In genomic region chr17:49397586-49397985, GRCh38 we compare ENCODE assay signal across 24 cellular contexts. TPM values are rescaled to one million over a fixed set of nuclear protein-coding genes. Genes with fewer than 3 reads are reported as not detected.
A peak's percentile ranks its signal among the peaks of the same experiment; 100 is the strongest.
DNase-seq lines count a peak whose midpoint lies in the region; ATAC-seq, FAIRE-seq and TF ChIP-seq lines count a peak whose summit lies in the region.
"Had no signal": no experiment of that assay in that cellular context is flagged by ENCODE, and none has a peak within 500 bp of the region (broad histone marks: within the 10 kb centered on the region; RNA-seq: fewer than 3 reads in every experiment).

No MANE protein-coding gene starts in this region.

- H3K23me2 ChIP-seq in H1 (ENCODE audit: low read depth, low read length) = no peaks in the 10 kb centered on the region

- TF ChIP-seq EP300 in HepG2 (IDR thresholded peaks at IDR 0.05; ENCODE audit: low read depth in 2 of 2, low read length in 2 of 2) (no peak), HepG2 (CRISPR knock-in tag; IDR thresholded peaks at IDR 0.05; ENCODE audit: borderline replicate concordance) (no peak), H1 (IDR thresholded peaks at IDR 0.05; ENCODE audit: borderline replicate concordance in 1 of 2, low read depth in 2 of 2, low read length in 2 of 2) (no peak)

- no peak overlapping the region for H2BK5ac ChIP-seq in H1 (ENCODE audit: low read depth, low read length)

- in situ Hi-C loops in HepG2 (cut with HindIII; ENCODE audit: extremely low pct_ligation_motif_present, low pct_unique_long_range_greater_than_20kb) = loop anchor here (5.0 kb wide), 1 partner anchor 80 kb away; no protein-coding TSS in a partner anchor

- TF ChIP-seq POLR2A in HepG2 (IDR thresholded peaks at IDR 0.05; ENCODE audit: insufficient read depth in 1 of 2, low read depth in 2 of 2, low read length in 2 of 2) (no peak), right lobe of liver (IDR thresholded peaks at IDR 0.05) (no peak), H1 (IDR thresholded peaks at IDR 0.05; ENCODE audit: control extremely low read depth in 1 of 2, low read depth in 2 of 2, low read length in 2 of 2) (no peak)

- no peak for FAIRE-seq in HepG2 (lab: Jason Lieb, UNC)
- no peak for FAIRE-seq in H1 (lab: Jason Lieb, UNC)
- FAIRE-seq: A204.1, GM12878, HTR-8/SVneo had no signal

- H2AK5ac ChIP-seq in H1 (ENCODE audit: low read depth, low read length) = no peak overlapping the region

- H3K79me2 ChIP-seq in HepG2 (ENCODE audit: insufficient read depth, low read length) = no peaks in the 10 kb centered on the region
- no peaks in the 10 kb centered on the region for H3K79me2 ChIP-seq in H1 (ENCODE audit: control insufficient read depth in 1 of 2, insufficient read depth in 2 of 2, low read length in 2 of 2)

- no peak overlapping the region for H2BK120ac ChIP-seq in H1 (replicated peaks; ENCODE audit: low read depth, low read length)

- H2BK12ac ChIP-seq in H1 (ENCODE audit: low read depth, low read length) = no peak overlapping the region

- no peaks in the 10 kb centered on the region for H3K9me3 ChIP-seq in HepG2 (ENCODE audit: low read length)
- H3K9me3 ChIP-seq in right lobe of liver = no peaks in the 10 kb centered on the region
- H3K9me3 ChIP-seq in SK-N-MC (ENCODE audit: low read depth, low read length) = no peaks in the 10 kb centered on the region
- H3K9me3 ChIP-seq in H1 (ENCODE audit: insufficient read depth in 2 of 2, low read depth in 1 of 2, low read length in 1 of 2) = no peaks in the 10 kb centered on the region

- H3K23ac ChIP-seq in H1 (ENCODE audit: insufficient read length) = no peak overlapping the region

- no peak overlapping the region for H3K56ac ChIP-seq in H1 (replicated peaks; ENCODE audit: insufficient read length, low read depth, low read length)

- no peak overlapping the region for H2AFZ ChIP-seq in HepG2 (ENCODE audit: low read length)
- 0 out of 2 replicates have a peak overlapping the region, but pooled peaks have one; percentile 6 for H2AFZ ChIP-seq in H1 (ENCODE audit: low read length)
- H2AFZ ChIP-seq: GM23338 had no signal

- BruUV-seq in HepG2 (replicated peaks; lab: Mats Ljungman, UMichigan) = no TSS peak

- H3K4me3 ChIP-seq in HepG2 (replicated peaks in 1 of 3; ENCODE audit: insufficient read depth in 1 of 3, low read depth in 2 of 3, low read length in 3 of 3) (no peak overlapping the region), right lobe of liver (no peak overlapping the region), SK-N-MC (no peak overlapping the region), H1 (ENCODE audit: extremely low read depth in 1 of 4, insufficient read depth in 2 of 4, low read depth in 3 of 4, low read length in 4 of 4) (no peak overlapping the region)
- H3K4me3 ChIP-seq: GM12878, GM23338 had no signal

- no peaks in the 10 kb centered on the region for H3K79me1 ChIP-seq in H1 (ENCODE audit: low read depth, low read length)

- CTCF ChIA-PET in HepG2 (lab: Yijun Ruan, JAX; ENCODE audit: low intra/inter-chr PET ratio, low total read pairs) = no interaction called here
- CTCF ChIA-PET in H1 (lab: Charles Lee; ENCODE audit: partially characterized antibody) = interaction anchor here (0.8 to 5.4 kb wide), 14 partner anchors 11 to 175 kb away, joined by 3 to 80 read pairs (median 3); no protein-coding TSS in a partner anchor

- no peak overlapping the region for H4K91ac ChIP-seq in H1 (replicated peaks; ENCODE audit: insufficient read length, low read length)

- H4K8ac ChIP-seq in H1 (ENCODE audit: extremely low read depth, insufficient read depth, low read length) = no peak overlapping the region

- TF ChIP-seq RAD21 in HepG2 (CRISPR knock-in tag; IDR thresholded peaks at IDR 0.05) (no peak), H1 (IDR thresholded peaks at IDR 0.05 in 1 of 2, conservative IDR thresholded peaks at IDR 0.05 in 1 of 2; ENCODE audit: low read depth in 2 of 2, low read length in 2 of 2) (no peak)

- H2BK15ac ChIP-seq in H1 (ENCODE audit: low read length) = no peak overlapping the region

- ATAC-seq in HepG2 (0 out of 3 replicates have a peak, but pooled peaks have one; percentile 8), right lobe of liver (no peak), GM18498 (IDR thresholded peaks at IDR 0.05; ENCODE audit: unreplicated experiment) (no peak), HG02798 (IDR thresholded peaks at IDR 0.05; ENCODE audit: poor library complexity, unreplicated experiment) (no peak), GM21390 (IDR thresholded peaks at IDR 0.05; ENCODE audit: unreplicated experiment) (no peak), GM18868 (IDR thresholded peaks at IDR 0.05; ENCODE audit: unreplicated experiment) (no peak)
- ATAC-seq: GM12878, GM23338, Panc1, SK-N-SH treated with all-trans-retinoic acid at 6 μM for 48 hours had no signal

- no peak overlapping the region for H3K4me2 ChIP-seq in HepG2 (ENCODE audit: low read depth, low read length)
- H3K4me2 ChIP-seq in H1 (ENCODE audit: insufficient read depth in 1 of 2, low read depth in 2 of 2, low read length in 2 of 2) = no peak overlapping the region
- H3K4me2 ChIP-seq: GM23338, KMS-11 had no signal

- H2BK20ac ChIP-seq in H1 (ENCODE audit: low read length) = no peak overlapping the region

- no peak overlapping the region for H3K4ac ChIP-seq in H1 (replicated peaks; ENCODE audit: insufficient read length, low read depth, low read length)

- DNase-seq in HepG2 (ENCODE audit: low spot score) (no peak), right lobe of liver (no peak), SK-N-MC (ENCODE audit: low read depth, low spot score) (no peak), H1 (ENCODE audit: low read depth in 1 of 2, low spot score in 2 of 2) (no peak)
- DNase-seq: DMS79 treated with DMSO at 0.1 percent for 48 hours, HCEC 1CT, IMR-90, NCI-H1092 treated with DMSO at 0.1 percent for 48 hours, NCI-H146, NCI-H2029, NCI-H2227 treated with DMSO at 0.1 percent for 48 hours, NCI-H510A, SIG-M5 had no signal

- no peak overlapping the region for H4K5ac ChIP-seq in H1 (ENCODE audit: insufficient read length, low read depth, low read length)

- H4K20me1 ChIP-seq in HepG2 (ENCODE audit: insufficient read depth, low read length) (no peaks in the 10 kb centered on the region), H1 (replicated peaks in 1 of 2; ENCODE audit: control insufficient read depth in 1 of 2, insufficient read depth in 2 of 2, low read length in 2 of 2) (no peaks in the 10 kb centered on the region)

- no peak overlapping the region for H3K9ac ChIP-seq in HepG2 (ENCODE audit: insufficient read depth, low read depth, low read length)
- no peak overlapping the region for H3K9ac ChIP-seq in SK-N-MC (ENCODE audit: insufficient read length)
- H3K9ac ChIP-seq in H1 (replicated peaks in 1 of 4; ENCODE audit: extremely low read depth in 1 of 4, low read depth in 3 of 4, low read length in 3 of 4) = no peak overlapping the region
- H3K9ac ChIP-seq: KMS-11 had no signal

- H3K27me3 ChIP-seq in HepG2 (ENCODE audit: control insufficient read depth in 1 of 2, insufficient read depth in 2 of 2, low read length in 2 of 2) (0 out of 5 replicates have a peak, but pooled peaks cover 0 to 4% of the 10 kb centered on the region in 2 experiments), right lobe of liver (no peaks in the 10 kb centered on the region), H1 (replicated peaks in 1 of 4; ENCODE audit: control insufficient read depth in 3 of 4, extremely low read depth in 1 of 4, insufficient read depth in 3 of 4, low read length in 3 of 4) (no peaks in the 10 kb centered on the region)

- TF ChIP-seq CTCF in HepG2 (CRISPR knock-in tag; IDR thresholded peaks at IDR 0.05) = no peak
- no peak for TF ChIP-seq CTCF in right lobe of liver (IDR thresholded peaks at IDR 0.05)
- no peak for TF ChIP-seq CTCF in H1 (IDR thresholded peaks at IDR 0.05; ENCODE audit: control extremely low read depth in 1 of 3, insufficient read depth in 1 of 3, low read depth in 1 of 3, low read length in 3 of 3)

- H3K14ac ChIP-seq in H1 (ENCODE audit: insufficient read length) = no peak overlapping the region

- intact Hi-C loops in HepG2 (cut with micrococcal nuclease; ENCODE audit: unreplicated experiment) (no loop called here), right lobe of liver (cut with DNase I) (loop anchor here in 1 of 2 donors (5.0 kb wide), 1 partner anchor 85 kb away; no protein-coding TSS in a partner anchor)

- peaks cover 15% of the 10 kb centered on the region for H3K4me1 ChIP-seq in HepG2 (ENCODE audit: insufficient read depth, low read length)
- H3K4me1 ChIP-seq in right lobe of liver = peaks cover 0 to 4% (median 0%) of the 10 kb centered on the region in 4 donors
- no peaks in the 10 kb centered on the region for H3K4me1 ChIP-seq in H1 (replicated peaks in 1 of 4; ENCODE audit: control insufficient read depth in 3 of 4, insufficient read depth in 4 of 4, low read length in 3 of 4)

- H3K18ac ChIP-seq in H1 (ENCODE audit: extremely low read depth, low read length) = no peak overlapping the region

- H3K27ac ChIP-seq in HepG2 (ENCODE audit: extremely low read length, insufficient read depth, low read length) = no peak overlapping the region
- H3K27ac ChIP-seq in right lobe of liver = no peak overlapping the region
- peak overlapping the region; percentile 38; the same call in 1 of the 2 replicates for H3K27ac ChIP-seq in SK-N-MC
- H3K27ac ChIP-seq in H1 (ENCODE audit: low read depth, low read length) = no peak overlapping the region
- H3K27ac ChIP-seq: KMS-11 had no signal

- H3K36me3 ChIP-seq in HepG2 (replicated peaks in 1 of 2; ENCODE audit: control insufficient read depth in 1 of 2, insufficient read depth in 2 of 2, low read length in 2 of 2) (peaks cover 0 to 1% of the 10 kb centered on the region in 2 experiments; a peak in 2 of 5 replicates), right lobe of liver (no peaks in the 10 kb centered on the region), SK-N-MC (ENCODE audit: insufficient read depth, low read length) (peaks cover under 1% of the 10 kb centered on the region; the same call in 1 of the 2 replicates), H1 (ENCODE audit: control insufficient read depth in 2 of 4, insufficient read depth in 4 of 4, low read length in 3 of 4) (peaks cover 0 to 1% (median 0%) of the 10 kb centered on the region in 4 experiments; a peak in 1 of 8 replicates)

- 26% methylated on average over 4 of the region's 4 CpGs for WGBS in HepG2 (ENCODE audit: low lambda C conversion rate)
- 58% methylated on average over 3 of the region's 4 CpGs for WGBS in right lobe of liver (ENCODE audit: insufficient coverage, low coverage, low lambda C conversion rate, missing lambda C conversion rate)
- WGBS in H1 (ENCODE audit: extremely low coverage in 1 of 2, insufficient coverage in 1 of 2, insufficient read length in 1 of 2, insufficient replicate concordance in 2 of 2, low coverage in 1 of 2, low lambda C conversion rate in 2 of 2, missing lambda C conversion rate in 1 of 2), 2 experiments = 91% methylated on average over 4 of the region's 4 CpGs; no CpG with 5 or more reads in 1 of the 2 experiments

- POLR2A ChIA-PET in HepG2 (lab: Yijun Ruan, JAX) (no interaction called here), H1 (lab: Charles Lee; ENCODE audit: partially characterized antibody) (interaction anchor here (0.5 kb wide), 1 partner anchor 32 kb away, joined by 3 read pairs; no protein-coding TSS in a partner anchor)

RNA-seq across cellular contexts. Expression of gene PHB1, which starts 17.1 kb away (rescaled TPM):
- total RNA-seq in HepG2 (2016; rRNA removed; fragmentation: Illumina TruSeq; extraction: Trizol) (515 and 623 TPM in 2 replicates), right lobe of liver (100 to 1,000 TPM in 5 of 6 experiments, 10 to 100 TPM in 1; 88.5 to 131 (median 102) TPM)
- total RNA-seq in HepG2 (2016; cell fraction: cytosol; rRNA removed; fragmentation: Illumina TruSeq; extraction: Trizol; ENCODE audit: low read depth) = 133 and 145 TPM in 2 replicates
- 510 and 641 TPM in 2 replicates for total RNA-seq in HepG2 (2016; cell fraction: insoluble cytoplasmic fraction; rRNA removed; fragmentation: Illumina TruSeq; extraction: Trizol)
- total RNA-seq in HepG2 (2016; cell fraction: membrane; rRNA removed; fragmentation: Illumina TruSeq; extraction: Trizol) = 238 and 242 TPM in 2 replicates
- total RNA-seq in HepG2 (2016; cell fraction: nucleus; rRNA removed; fragmentation: Illumina TruSeq; extraction: Trizol) = 214 and 243 TPM in 2 replicates
- polyA plus RNA-seq in HepG2 (2011; rRNA removed) (688 and 721 TPM in 2 replicates), H1 (2011; rRNA removed) (419 and 597 TPM in 2 replicates)
- polyA plus RNA-seq in HepG2 (2011; cell fraction: cytosol; rRNA removed) = 568 and 609 TPM in 2 replicates
- polyA plus RNA-seq in HepG2 (2011; cell fraction: nucleus; rRNA removed) = 175 and 197 TPM in 2 replicates
- 461 and 478 TPM in 2 replicates for polyA plus RNA-seq in HepG2 (2012)
- polyA plus RNA-seq in HepG2 (2016; cell fraction: cytosol; fragmentation: Illumina TruSeq; extraction: Trizol; ENCODE audit: low read depth) = 175 and 189 TPM in 2 replicates
- polyA plus RNA-seq in HepG2 (2016; cell fraction: insoluble cytoplasmic fraction; fragmentation: Illumina TruSeq; extraction: Trizol; ENCODE audit: low read depth) = 675 and 689 TPM in 2 replicates
- 218 and 222 TPM in 2 replicates for polyA plus RNA-seq in HepG2 (2016; cell fraction: membrane; fragmentation: Illumina TruSeq; extraction: Trizol; ENCODE audit: low read depth)
- 412 and 415 TPM in 2 replicates for polyA plus RNA-seq in HepG2 (2016; cell fraction: nucleus; fragmentation: Illumina TruSeq; extraction: Trizol; ENCODE audit: insufficient read depth, low read depth)
- 950 and 1,090 TPM in 2 replicates for polyA minus RNA-seq in HepG2 (2011; rRNA and poly(A)+ RNA removed; ENCODE audit: low replicate concordance)
- polyA minus RNA-seq in HepG2 (2011; cell fraction: cytosol; rRNA and poly(A)+ RNA removed) = 133 and 158 TPM in 2 replicates
- 74.5 and 93.1 TPM in 2 replicates for polyA minus RNA-seq in HepG2 (2011; cell fraction: nucleus; rRNA and poly(A)+ RNA removed)
- total RNA-seq in H1 (2021; fragmentation: NEBNext Ultra II Directional; extraction: Animal tissue kit (Norgen Biotek cat#: 25700)) = 386 and 401 TPM in 2 replicates
- polyA plus RNA-seq in H1 (2011; cell fraction: cytosol; rRNA removed) = 510 TPM
- 402 TPM for polyA plus RNA-seq in H1 (2011; cell fraction: nucleus; rRNA removed)
- 394 to 508 TPM (median 469 TPM) in 4 replicates for polyA plus RNA-seq in H1 (2012, experiment 1 of 2)
- polyA plus RNA-seq in H1 (2012, experiment 2 of 2) = 401 TPM
- polyA plus RNA-seq in H1 (2013, experiment 1 of 2) = 170 TPM
- 179 TPM for polyA plus RNA-seq in H1 (2013, experiment 2 of 2)
- polyA minus RNA-seq in H1 (2011; rRNA and poly(A)+ RNA removed) = 690 and 757 TPM in 2 replicates
- 130 TPM for polyA minus RNA-seq in H1 (2011; cell fraction: cytosol; rRNA and poly(A)+ RNA removed)
- polyA minus RNA-seq in H1 (2011; cell fraction: nucleus; rRNA and poly(A)+ RNA removed) = 90.2 TPM

RNA-seq across cellular contexts. Expression of gene ZNF652, which starts 35.5 kb away (rescaled TPM):
- 30.2 and 58.2 TPM in 2 replicates for total RNA-seq in HepG2 (2016; rRNA removed; fragmentation: Illumina TruSeq; extraction: Trizol)
- total RNA-seq in HepG2 (2016; cell fraction: cytosol; rRNA removed; fragmentation: Illumina TruSeq; extraction: Trizol; ENCODE audit: low read depth) = 12.2 and 13.8 TPM in 2 replicates
- 28.9 and 51.4 TPM in 2 replicates for total RNA-seq in HepG2 (2016; cell fraction: insoluble cytoplasmic fraction; rRNA removed; fragmentation: Illumina TruSeq; extraction: Trizol)
- 22.6 and 24.4 TPM in 2 replicates for total RNA-seq in HepG2 (2016; cell fraction: membrane; rRNA removed; fragmentation: Illumina TruSeq; extraction: Trizol)
- total RNA-seq in HepG2 (2016; cell fraction: nucleus; rRNA removed; fragmentation: Illumina TruSeq; extraction: Trizol) = 28.7 and 34.7 TPM in 2 replicates
- polyA plus RNA-seq in HepG2 (2011; rRNA removed) = 15.8 and 16.2 TPM in 2 replicates
- polyA plus RNA-seq in HepG2 (2011; cell fraction: cytosol; rRNA removed) = 8.1 and 11.9 TPM in 2 replicates
- 10.7 and 11.7 TPM in 2 replicates for polyA plus RNA-seq in HepG2 (2011; cell fraction: nucleus; rRNA removed)
- polyA plus RNA-seq in HepG2 (2012) = 9.9 and 13.6 TPM in 2 replicates
- 1.9 and 2.2 TPM in 2 replicates for polyA plus RNA-seq in HepG2 (2016; cell fraction: cytosol; fragmentation: Illumina TruSeq; extraction: Trizol; ENCODE audit: low read depth)
- polyA plus RNA-seq in HepG2 (2016; cell fraction: insoluble cytoplasmic fraction; fragmentation: Illumina TruSeq; extraction: Trizol; ENCODE audit: low read depth) = 36.1 and 37.0 TPM in 2 replicates
- 8.3 and 8.9 TPM in 2 replicates for polyA plus RNA-seq in HepG2 (2016; cell fraction: membrane; fragmentation: Illumina TruSeq; extraction: Trizol; ENCODE audit: low read depth)
- 34.4 and 37.4 TPM in 2 replicates for polyA plus RNA-seq in HepG2 (2016; cell fraction: nucleus; fragmentation: Illumina TruSeq; extraction: Trizol; ENCODE audit: insufficient read depth, low read depth)
- 46.7 and 47.2 TPM in 2 replicates for polyA minus RNA-seq in HepG2 (2011; rRNA and poly(A)+ RNA removed; ENCODE audit: low replicate concordance)
- 38.3 and 51.1 TPM in 2 replicates for polyA minus RNA-seq in HepG2 (2011; cell fraction: cytosol; rRNA and poly(A)+ RNA removed)
- polyA minus RNA-seq in HepG2 (2011; cell fraction: nucleus; rRNA and poly(A)+ RNA removed) = 32.1 and 40.2 TPM in 2 replicates
- 10 to 100 TPM; 16.9 to 36.8 (median 24.3) TPM for total RNA-seq in right lobe of liver
- total RNA-seq in H1 (2021; fragmentation: NEBNext Ultra II Directional; extraction: Animal tissue kit (Norgen Biotek cat#: 25700)) = 36.5 and 39.6 TPM in 2 replicates
- polyA plus RNA-seq in H1 (2011; rRNA removed) = 7.3 and 13.5 TPM in 2 replicates
- 11.6 TPM for polyA plus RNA-seq in H1 (2011; cell fraction: cytosol; rRNA removed)
- 9.3 TPM for polyA plus RNA-seq in H1 (2011; cell fraction: nucleus; rRNA removed)
- 9.3 to 17.5 TPM (median 12.0 TPM) in 4 replicates for polyA plus RNA-seq in H1 (2012, experiment 1 of 2)
- polyA plus RNA-seq in H1 (2012, experiment 2 of 2) = 2.8 TPM
- 19.5 TPM for polyA plus RNA-seq in H1 (2013, experiment 1 of 2)
- 17.9 TPM for polyA plus RNA-seq in H1 (2013, experiment 2 of 2)
- polyA minus RNA-seq in H1 (2011; rRNA and poly(A)+ RNA removed) = 54.1 and 54.5 TPM in 2 replicates
- 27.1 TPM for polyA minus RNA-seq in H1 (2011; cell fraction: cytosol; rRNA and poly(A)+ RNA removed)
- polyA minus RNA-seq in H1 (2011; cell fraction: nucleus; rRNA and poly(A)+ RNA removed) = 36.1 TPM
